9 cellular contexts compared by ENCODE assay signal in genomic region chr12:5945071-5946008, GRCh38. TPM values are rescaled to one million over a fixed set of nuclear protein-coding genes. Genes with fewer than 3 reads are reported as not detected.
DNase-seq lines count a peak whose midpoint lies in the region; ATAC-seq and TF ChIP-seq lines count a peak whose summit lies in the region.
"Had no signal": no experiment of that assay in that cellular context is flagged by ENCODE, and none has a peak within 500 bp of the region (broad histone marks: within the 10 kb centered on the region; RNA-seq: fewer than 3 reads in every experiment).

TSS of gene ANO2 (minus strand) at chr12:5945259. CDS start at chr12:5945217, 42 bp downstream.

- peaks cover 12% of the 10 kb centered on the region for H3K4me1 Mint-ChIP-seq in brain

- H3K4me3 Mint-ChIP-seq in brain = peak within 1 kb of the TSS; percentile 82 to 89 (median 85)
- H3K4me3 Mint-ChIP-seq: activated naive CD4-positive, alpha-beta T cell treated with anti-CD3 and anti-CD28 coated beads, Interleukin-2, amount 50 U/mL, for 24 hours had no signal

- peaks cover 42% of the 10 kb centered on the region for H3K27me3 Mint-ChIP-seq in brain

- ATAC-seq in HG03460 (IDR thresholded peaks at IDR 0.05; ENCODE audit: unreplicated experiment) (no peak), HG03378 (IDR thresholded peaks at IDR 0.05; ENCODE audit: unreplicated experiment) (no peak), HG03196 (IDR thresholded peaks at IDR 0.05; ENCODE audit: unreplicated experiment) (no peak)

- TF ChIP-seq CTCF in brain (conservative IDR thresholded peaks at IDR 0.05) (no peak), subcutaneous adipose tissue (IDR thresholded peaks at IDR 0.05; ENCODE audit: low read depth) (no peak)

- no peaks in the 10 kb centered on the region for H3K36me3 Mint-ChIP-seq in brain
- H3K36me3 Mint-ChIP-seq: activated naive CD4-positive, alpha-beta T cell treated with anti-CD3 and anti-CD28 coated beads, Interleukin-2, amount 50 U/mL, for 24 hours had no signal

- H3K9me3 Mint-ChIP-seq in brain = peaks cover 0 to 3% (median 0%) of the 10 kb centered on the region in 5 experiments

- peak; percentile 32 for DNase-seq in M059J (ENCODE audit: low read depth)
- DNase-seq in iris pigment epithelial cell (ENCODE audit: low read depth) = peak; percentile 14
- no peak for DNase-seq in NCI-H1092 treated with DMSO at 0.1 percent for 48 hours (lab: John Stamatoyannopoulos, UW)

- H3K27ac Mint-ChIP-seq in brain = peak within 1 kb of the TSS in 1 of 5 experiments; percentile 82
- H3K27ac Mint-ChIP-seq: activated naive CD4-positive, alpha-beta T cell treated with anti-CD3 and anti-CD28 coated beads, Interleukin-2, amount 50 U/mL, for 24 hours had no signal

RNA-seq across cellular contexts. Expression of gene ANO2, which starts in this region (rescaled TPM):
- 0.86 and 2.3 TPM in 2 replicates for total RNA-seq in M059J (2014; rRNA removed; shearing (Covaris generic))
- 1.1 TPM for polyA plus RNA-seq in brain (ENCODE audit: insufficient read depth, low read depth, low replicate concordance)
- total RNA-seq in subcutaneous adipose tissue = 10 to 100 TPM in 3 of 4 donors, 1 to 10 TPM in 1; 9.3 to 69.3 (median 21.8) TPM
